ENCODE assay signal across 8 cellular contexts in genomic region chr5:6576861-6577501, GRCh38. TPM values are rescaled to one million over a fixed set of nuclear protein-coding genes. Genes with fewer than 3 reads are reported as not detected.
A peak's percentile ranks its signal among the peaks of the same experiment; 100 is the strongest.
DNase-seq lines count a peak whose midpoint lies in the region; ATAC-seq and TF ChIP-seq lines count a peak whose summit lies in the region.

No MANE protein-coding gene starts in this region.

- H3K4me1 Mint-ChIP-seq in activated T-cell treated with anti-CD3 and anti-CD28 coated beads, Interleukin-2, amount 50 U/mL, for 72 hours (ENCODE audit: low read depth) = no peaks in the 10 kb centered on the region
- H3K4me1 Mint-ChIP-seq in activated T-cell treated with anti-CD3 and anti-CD28 coated beads, Interleukin-2, amount 50 U/mL, for 4 hours (ENCODE audit: low read depth) = no peaks in the 10 kb centered on the region
- H3K4me1 Mint-ChIP-seq in glutamatergic neuron (ENCODE audit: low read depth, unreplicated experiment) = peaks cover 2% of the 10 kb centered on the region

- H3K9me3 Mint-ChIP-seq in activated T-cell treated with anti-CD3 and anti-CD28 coated beads, Interleukin-2, amount 50 U/mL, for 72 hours = no peaks in the 10 kb centered on the region
- H3K9me3 Mint-ChIP-seq in activated T-cell treated with anti-CD3 and anti-CD28 coated beads, Interleukin-2, amount 50 U/mL, for 4 hours = no peaks in the 10 kb centered on the region
- peaks cover 3% of the 10 kb centered on the region for H3K9me3 Mint-ChIP-seq in glutamatergic neuron (ENCODE audit: unreplicated experiment)

- peak; percentile 14 to 15 for DNase-seq in activated T-cell treated with anti-CD3 and anti-CD28 coated beads, Interleukin-2, amount 50 U/mL, for 72 hours
- DNase-seq in activated T-cell treated with anti-CD3 and anti-CD28 coated beads, Interleukin-2, amount 50 U/mL, for 4 hours = no peak
- peak; percentile 66 for DNase-seq in NCI-H1105 treated with DMSO at 0.1 percent for 48 hours (lab: John Stamatoyannopoulos, UW)
- peak; percentile 70 for DNase-seq in SW480 (ENCODE audit: low spot score)
- no peak for DNase-seq in glutamatergic neuron
- peak; percentile 9 for DNase-seq in skeletal muscle cell (ENCODE audit: low read depth)
- DNase-seq in stimulated activated CD4-positive, alpha-beta T cell treated with anti-CD3 and anti-CD28 coated beads, Interleukin-1b, Interleukin-23, amount 100 ng/mL, for 48 hours = no peak

- H3K27ac Mint-ChIP-seq in activated T-cell treated with anti-CD3 and anti-CD28 coated beads, Interleukin-2, amount 50 U/mL, for 72 hours = no peak overlapping the region
- H3K27ac Mint-ChIP-seq in glutamatergic neuron (ENCODE audit: unreplicated experiment) = no peak overlapping the region

- no peak overlapping the region for H3K4me3 Mint-ChIP-seq in activated T-cell treated with anti-CD3 and anti-CD28 coated beads, Interleukin-2, amount 50 U/mL, for 72 hours
- H3K4me3 Mint-ChIP-seq in activated T-cell treated with anti-CD3 and anti-CD28 coated beads, Interleukin-2, amount 50 U/mL, for 4 hours = no peak overlapping the region
- no peak overlapping the region for H3K4me3 Mint-ChIP-seq in glutamatergic neuron (ENCODE audit: unreplicated experiment)

- no peak for ATAC-seq in activated T-cell treated with anti-CD3 and anti-CD28 coated beads, Interleukin-2, amount 50 U/mL, for 72 hours (replicated peaks in 1 of 2)
- ATAC-seq in activated T-cell treated with anti-CD3 and anti-CD28 coated beads, Interleukin-2, amount 50 U/mL, for 4 hours = no peak
- ATAC-seq in GM21717 (IDR thresholded peaks at IDR 0.05; ENCODE audit: unreplicated experiment) = no peak

- H3K4me3 ChIP-seq in skeletal muscle cell (ENCODE audit: low read depth, low read length) = no peak overlapping the region

- H3K36me3 Mint-ChIP-seq in activated T-cell treated with anti-CD3 and anti-CD28 coated beads, Interleukin-2, amount 50 U/mL, for 72 hours (ENCODE audit: insufficient read depth in 2 of 2) = no peaks in the 10 kb centered on the region
- H3K36me3 Mint-ChIP-seq in activated T-cell treated with anti-CD3 and anti-CD28 coated beads, Interleukin-2, amount 50 U/mL, for 4 hours (ENCODE audit: insufficient read depth) = no peaks in the 10 kb centered on the region
- H3K36me3 Mint-ChIP-seq in glutamatergic neuron (ENCODE audit: unreplicated experiment) = peaks cover 4% of the 10 kb centered on the region

- H3K27me3 Mint-ChIP-seq in activated T-cell treated with anti-CD3 and anti-CD28 coated beads, Interleukin-2, amount 50 U/mL, for 72 hours (ENCODE audit: low read depth) = peaks cover 18% of the 10 kb centered on the region
- peaks cover 29% of the 10 kb centered on the region for H3K27me3 Mint-ChIP-seq in activated T-cell treated with anti-CD3 and anti-CD28 coated beads, Interleukin-2, amount 50 U/mL, for 4 hours (ENCODE audit: low read depth)
- H3K27me3 Mint-ChIP-seq in glutamatergic neuron (ENCODE audit: unreplicated experiment) = peaks cover 8% of the 10 kb centered on the region

- TF ChIP-seq CTCF in glutamatergic neuron (IDR thresholded peaks at IDR 0.05; ENCODE audit: partially characterized antibody, unreplicated experiment) = peak; percentile 30

RNA-seq across cellular contexts. Expression of gene NSUN2, which starts 55.9 kb away (rescaled TPM):
- 10 to 100 TPM; 78.7 to 79.0 TPM for total RNA-seq in activated T-cell treated with anti-CD3 and anti-CD28 coated beads, Interleukin-2, amount 50 U/mL, for 72 hours
- 100 to 1,000 TPM; 160 to 175 (median 165) TPM for total RNA-seq in activated T-cell treated with anti-CD3 and anti-CD28 coated beads, Interleukin-2, amount 50 U/mL, for 4 hours
- total RNA-seq in glutamatergic neuron (ENCODE audit: unreplicated experiment) = 60.3 TPM

RNA-seq across cellular contexts. Expression of gene SRD5A1, which starts 56.3 kb away (rescaled TPM):
- total RNA-seq in activated T-cell treated with anti-CD3 and anti-CD28 coated beads, Interleukin-2, amount 50 U/mL, for 72 hours = 10 to 100 TPM; 16.4 to 22.8 TPM
- 1 to 10 TPM; 7.1 to 9.6 (median 8.8) TPM for total RNA-seq in activated T-cell treated with anti-CD3 and anti-CD28 coated beads, Interleukin-2, amount 50 U/mL, for 4 hours
- 47.2 TPM for total RNA-seq in glutamatergic neuron (ENCODE audit: unreplicated experiment)

Comparison
In these comparisons a context has a peak if more than half of its experiments do, and no peak if none do; other contexts are left out.
1. DNase-seq: peak in activated T-cell treated with anti-CD3 and anti-CD28 coated beads, Interleukin-2, amount 50 U/mL, for 72 hours (2 of 2), NCI-H1105 treated with DMSO at 0.1 percent for 48 hours (single experiment), SW480 (single experiment) and skeletal muscle cell (single experiment); none in activated T-cell treated with anti-CD3 and anti-CD28 coated beads, Interleukin-2, amount 50 U/mL, for 4 hours (single experiment), glutamatergic neuron (single experiment) and stimulated activated CD4-positive, alpha-beta T cell treated with anti-CD3 and anti-CD28 coated beads, Interleukin-1b, Interleukin-23, amount 100 ng/mL, for 48 hours (single experiment).